In the genomic region with DNA sequence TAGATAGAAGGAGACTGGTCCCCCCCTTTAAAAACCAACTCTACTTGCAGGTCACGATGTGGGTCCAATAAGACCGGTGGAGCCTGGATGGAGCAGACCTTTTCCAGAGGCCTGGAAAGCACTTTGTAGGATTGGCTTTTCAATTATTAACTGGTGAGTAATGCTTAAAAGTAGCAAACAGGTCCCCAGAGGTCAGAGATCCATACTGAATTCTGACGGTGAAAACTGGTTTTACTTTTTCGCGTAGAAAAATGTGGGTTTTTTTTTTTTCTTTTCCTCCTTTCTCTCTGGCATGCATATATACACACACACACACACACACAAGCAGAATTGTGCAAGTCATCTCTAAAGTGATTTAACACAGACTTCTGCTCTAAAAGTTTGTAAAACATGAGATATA, we compare ENCODE assay signal across 20 cellular contexts.
DNase-seq lines count a peak whose midpoint lies in the region; ATAC-seq, FAIRE-seq and TF ChIP-seq lines count a peak whose summit lies in the region.
"Had no signal": no experiment of that assay in that cellular context is flagged by ENCODE, and none has a peak within 500 bp of the region (broad histone marks: within the 10 kb centered on the region; RNA-seq: fewer than 3 reads in every experiment).

No MANE protein-coding gene starts in this region.

- H3K4me1 Mint-ChIP-seq in astrocyte (ENCODE audit: low read depth, unreplicated experiment) (peaks cover 46% of the 10 kb centered on the region), osteocyte (ENCODE audit: unreplicated experiment) (peaks cover 15% of the 10 kb centered on the region)
- H3K4me1 Mint-ChIP-seq: activated CD8-positive, alpha-beta memory T cell treated with anti-CD3 and anti-CD28 coated beads, Interleukin-2, amount 10 ng/mL, durations not matched to agents 7 days and 5 days had no signal

- H3K4me3 Mint-ChIP-seq in astrocyte (ENCODE audit: unreplicated experiment) (no peak overlapping the region), osteocyte (ENCODE audit: unreplicated experiment) (no peak overlapping the region)
- H3K4me3 Mint-ChIP-seq: activated CD8-positive, alpha-beta memory T cell treated with anti-CD3 and anti-CD28 coated beads, Interleukin-2, amount 10 ng/mL, durations not matched to agents 7 days and 5 days; nephron progenitor cell had no signal

- H3K36me3 Mint-ChIP-seq in astrocyte (ENCODE audit: low read depth, unreplicated experiment) (peaks cover 4% of the 10 kb centered on the region), osteocyte (ENCODE audit: unreplicated experiment) (peaks cover 30% of the 10 kb centered on the region)

- H3K36me3 ChIP-seq in astrocyte (ENCODE audit: insufficient read depth, low read length) = peaks cover 8% of the 10 kb centered on the region

- peak overlapping the region; percentile 94 for H3K27ac Mint-ChIP-seq in astrocyte (ENCODE audit: unreplicated experiment)
- H3K27ac Mint-ChIP-seq in osteocyte (ENCODE audit: unreplicated experiment) = peak overlapping the region; percentile 73
- H3K27ac Mint-ChIP-seq: activated CD8-positive, alpha-beta memory T cell treated with anti-CD3 and anti-CD28 coated beads, Interleukin-2, amount 10 ng/mL, durations not matched to agents 7 days and 5 days; nephron progenitor cell had no signal

- no peak for FAIRE-seq in astrocyte (lab: Jason Lieb, UNC)

- no peak overlapping the region for H3K4me2 ChIP-seq in astrocyte (ENCODE audit: low read length)

- TF ChIP-seq CTCF in astrocyte (IDR thresholded peaks at IDR 0.05; ENCODE audit: insufficient read depth, low read depth, low read length) (no peak), osteocyte (IDR thresholded peaks at IDR 0.05) (no peak), omental fat pad (IDR thresholded peaks at IDR 0.05) (no peak)

- no peaks in the 10 kb centered on the region for H3K9me3 ChIP-seq in astrocyte (ENCODE audit: insufficient read depth, low read depth, low read length)
- H3K9me3 ChIP-seq: adrenal gland, gastrocnemius medialis, SJSA1 had no signal

- no peaks in the 10 kb centered on the region for H3K27me3 ChIP-seq in astrocyte (ENCODE audit: insufficient read depth, low read length)
- H3K27me3 ChIP-seq: adrenal gland, gastrocnemius medialis, SJSA1 had no signal

- H3K9ac ChIP-seq in astrocyte (ENCODE audit: low read length) = no peak overlapping the region

- DNase-seq in EH (ENCODE audit: low read depth) (peak; percentile 14), astrocyte (ENCODE audit: low read depth) (peak; percentile 22), islet precursor cell (peak; percentile 57), osteocyte (ENCODE audit: extremely low spot score, unreplicated experiment) (no peak), anterior cingulate cortex (lab: John Stamatoyannopoulos, UW) (no peak), SHP77 (lab: John Stamatoyannopoulos, UW) (no peak), omental fat pad (ENCODE audit: low spot score) (no peak)
- DNase-seq: activated CD8-positive, alpha-beta memory T cell treated with anti-CD3 and anti-CD28 coated beads, Interleukin-2, amount 10 ng/mL, durations not matched to agents 7 days and 5 days; adrenal gland; cerebellar nuclear complex; gastrocnemius medialis; mammary epithelial cell; NCI-H1092 treated with DMSO at 0.1 percent for 48 hours; nephron progenitor cell; OCI-M1; stimulated activated CD4-positive, alpha-beta T cell treated with anti-CD3 and anti-CD28 coated beads, Interleukin-1b, Interleukin-23, amount 100 ng/mL, for 48 hours; T1000 had no signal

- ATAC-seq in omental fat pad (ENCODE audit: low FRiP score) = no peak
- no peak for ATAC-seq in GM18498 (IDR thresholded peaks at IDR 0.05; ENCODE audit: unreplicated experiment)
- ATAC-seq: activated CD8-positive, alpha-beta memory T cell treated with anti-CD3 and anti-CD28 coated beads, Interleukin-2, amount 10 ng/mL, durations not matched to agents 7 days and 5 days; gastrocnemius medialis; sciatic nerve had no signal

- no peaks in the 10 kb centered on the region for H3K27me3 Mint-ChIP-seq in astrocyte (ENCODE audit: low read depth, unreplicated experiment)
- no peaks in the 10 kb centered on the region for H3K27me3 Mint-ChIP-seq in osteocyte (ENCODE audit: unreplicated experiment)
- H3K27me3 Mint-ChIP-seq: activated CD8-positive, alpha-beta memory T cell treated with anti-CD3 and anti-CD28 coated beads, Interleukin-2, amount 10 ng/mL, durations not matched to agents 7 days and 5 days had no signal

- no peak overlapping the region for H3K4me3 ChIP-seq in astrocyte (ENCODE audit: insufficient read depth, low read depth, low read length)
- H3K4me3 ChIP-seq: adrenal gland, gastrocnemius medialis, SJSA1 had no signal

- peaks cover 3% of the 10 kb centered on the region for H3K4me1 ChIP-seq in astrocyte (ENCODE audit: insufficient read depth, low read length)
- H3K4me1 ChIP-seq: adrenal gland, gastrocnemius medialis had no signal

- H4K20me1 ChIP-seq in astrocyte (ENCODE audit: insufficient read depth, low read length) = no peaks in the 10 kb centered on the region

- no peaks in the 10 kb centered on the region for H3K9me3 Mint-ChIP-seq in astrocyte (ENCODE audit: unreplicated experiment)
- H3K9me3 Mint-ChIP-seq in osteocyte (ENCODE audit: unreplicated experiment) = no peaks in the 10 kb centered on the region
- H3K9me3 Mint-ChIP-seq: nephron progenitor cell had no signal

- H3K79me2 ChIP-seq in astrocyte (ENCODE audit: insufficient read depth, low read length) = no peaks in the 10 kb centered on the region

- H2AFZ ChIP-seq in astrocyte (ENCODE audit: low read depth, low read length) = no peak overlapping the region

- no peak overlapping the region for H3K27ac ChIP-seq in astrocyte (ENCODE audit: low read depth, low read length)
- H3K27ac ChIP-seq: adrenal gland, gastrocnemius medialis, SJSA1 had no signal

Comparison
In these comparisons a context has a peak if more than half of its experiments do, and no peak if none do; other contexts are left out.
1. DNase-seq: peak in EH (single experiment), astrocyte (single experiment) and islet precursor cell (single experiment); none in osteocyte (single experiment), anterior cingulate cortex (0 of 58), SHP77 (0 of 2) and omental fat pad (single experiment).